ENCODE assay signal across 13 cellular contexts in genomic region chrX:28659269-28659668, GRCh38.
DNase-seq lines count a peak whose midpoint lies in the region; ATAC-seq, FAIRE-seq and TF ChIP-seq lines count a peak whose summit lies in the region.
"Had no signal": no experiment of that assay in that cellular context is flagged by ENCODE, and none has a peak within 500 bp of the region (broad histone marks: within the 10 kb centered on the region; RNA-seq: fewer than 3 reads in every experiment).

No MANE protein-coding gene starts in this region.

- no peak for ATAC-seq in activated CD4-positive, alpha-beta T cell treated with anti-CD3 and anti-CD28 coated beads for 36 hours
- ATAC-seq in GM12878 (no peak), GM18868 (IDR thresholded peaks at IDR 0.05; ENCODE audit: unreplicated experiment) (no peak)

- H3K9me3 Mint-ChIP-seq in activated CD4-positive, alpha-beta T cell treated with anti-CD3 and anti-CD28 coated beads for 36 hours (ENCODE audit: low read depth), result no peaks in the 10 kb centered on the region
- peaks cover 5% of the 10 kb centered on the region for H3K9me3 Mint-ChIP-seq in neural crest cell

- no peak overlapping the region for H2AFZ ChIP-seq in GM12878 (ENCODE audit: control insufficient read depth, low read depth, low read length)

- intact Hi-C loops in activated CD4-positive, alpha-beta T cell treated with anti-CD3 and anti-CD28 coated beads for 36 hours (cut with DNase I, micrococcal nuclease), result no loop called here
- intact Hi-C loops in GM12878 (cut with micrococcal nuclease; ENCODE audit: unreplicated experiment), result no loop called here

- in situ Hi-C loops in GM12878 (cut with MboI), result no loop called here

- DNase-seq in activated CD4-positive, alpha-beta T cell treated with anti-CD3 and anti-CD28 coated beads for 36 hours, result peak; percentile 4
- no peak for DNase-seq in activated CD4-positive, alpha-beta T cell treated with anti-CD3 and anti-CD28 coated beads for 4 hours
- peak; percentile 1 for DNase-seq in Jurkat, Clone E6-1 (ENCODE audit: low read depth, low spot score)
- DNase-seq in GM12878 (ENCODE audit: low read depth, low spot score) (no peak), neural crest cell (ENCODE audit: low read depth, low spot score) (no peak), Peyer's patch (no peak), NCI-H2107 (lab: John Stamatoyannopoulos, UW) (no peak)
- DNase-seq: amygdala; ovary; stimulated activated CD4-positive, alpha-beta T cell treated with anti-CD3 and anti-CD28 coated beads, Interleukin-4, amount 100 ng/mL, for 4 hours had no signal

- TF ChIP-seq EP300 in GM12878 (IDR thresholded peaks at IDR 0.05; ENCODE audit: borderline replicate concordance in 1 of 2, control insufficient read depth in 1 of 2, low read depth in 2 of 2, low read length in 2 of 2), result no peak

- no peak overlapping the region for H3K4me3 Mint-ChIP-seq in activated CD4-positive, alpha-beta T cell treated with anti-CD3 and anti-CD28 coated beads for 36 hours
- no peak overlapping the region for H3K4me3 Mint-ChIP-seq in neural crest cell

- no peak overlapping the region for H3K4me2 ChIP-seq in GM12878 (ENCODE audit: control insufficient read depth, insufficient read depth)

- no peaks in the 10 kb centered on the region for H4K20me1 ChIP-seq in GM12878 (ENCODE audit: control insufficient read depth, insufficient read depth)

- H3K36me3 ChIP-seq in GM12878 (ENCODE audit: control insufficient read depth in 2 of 2, insufficient read depth in 2 of 2, low read length in 1 of 2) (no peaks in the 10 kb centered on the region), Peyer's patch (no peaks in the 10 kb centered on the region)
- H3K36me3 ChIP-seq: ovary, thoracic aorta had no signal

- no peak overlapping the region for H3K9ac ChIP-seq in GM12878 (ENCODE audit: control insufficient read depth, insufficient read depth, low read length)

- FAIRE-seq in GM12878 (lab: Jason Lieb, UNC), result no peak

- TF ChIP-seq POLR2A in GM12878 (IDR thresholded peaks at IDR 0.05; ENCODE audit: low read depth, low read length) (no peak), Peyer's patch (IDR thresholded peaks at IDR 0.05) (no peak)

- no peaks in the 10 kb centered on the region for H3K4me1 Mint-ChIP-seq in activated CD4-positive, alpha-beta T cell treated with anti-CD3 and anti-CD28 coated beads for 36 hours
- H3K4me1 Mint-ChIP-seq in neural crest cell, result peaks cover under 1% of the 10 kb centered on the region

- no peaks in the 10 kb centered on the region for H3K79me2 ChIP-seq in GM12878 (ENCODE audit: control insufficient read depth, insufficient read depth, low read length)

- TF ChIP-seq CTCF in GM12878 (IDR thresholded peaks at IDR 0.05 in 2 of 3, conservative IDR thresholded peaks at IDR 0.05 in 1 of 3; ENCODE audit: control insufficient read depth in 2 of 3, extremely low read depth in 1 of 3, insufficient read depth in 1 of 3, low read depth in 3 of 3, low read length in 3 of 3), result peak; percentile 25 to 59 (median 37); a peak in 4 of 6 replicates
- TF ChIP-seq CTCF in neural crest cell (conservative IDR thresholded peaks at IDR 0.05), result peak; percentile 50
- TF ChIP-seq CTCF in Peyer's patch (IDR thresholded peaks at IDR 0.05), result no peak

- BruUV-seq in GM12878 (replicated peaks; lab: Mats Ljungman, UMichigan), result no TSS peak

- H3K4me3 ChIP-seq in Jurkat, Clone E6-1 (ENCODE audit: low read length), result no peak overlapping the region
- H3K4me3 ChIP-seq in GM12878, result no peak overlapping the region
- H3K4me3 ChIP-seq in Peyer's patch, result no peak overlapping the region
- H3K4me3 ChIP-seq: ovary, SK-N-MC, thoracic aorta had no signal

- no peaks in the 10 kb centered on the region for H3K36me3 Mint-ChIP-seq in activated CD4-positive, alpha-beta T cell treated with anti-CD3 and anti-CD28 coated beads for 36 hours (ENCODE audit: low read depth)
- peaks cover 11% of the 10 kb centered on the region for H3K36me3 Mint-ChIP-seq in neural crest cell (ENCODE audit: low read depth)

- H3K9me3 ChIP-seq in GM12878 (replicated peaks; ENCODE audit: control insufficient read depth, insufficient read depth, low read length) (no peaks in the 10 kb centered on the region), Peyer's patch (no peaks in the 10 kb centered on the region)
- H3K9me3 ChIP-seq: ovary, thoracic aorta had no signal

- RAD21 ChIA-PET in GM12878 (lab: Charles Lee; ENCODE audit: unreplicated experiment), result interaction anchor here (0.6 kb wide), 1 partner anchor 18 kb away, joined by 3 read pairs; no protein-coding TSS in a partner anchor

- H3K27me3 Mint-ChIP-seq in activated CD4-positive, alpha-beta T cell treated with anti-CD3 and anti-CD28 coated beads for 36 hours, result no peaks in the 10 kb centered on the region
- no peaks in the 10 kb centered on the region for H3K27me3 Mint-ChIP-seq in neural crest cell (ENCODE audit: low read depth)

- no peak overlapping the region for H3K27ac Mint-ChIP-seq in activated CD4-positive, alpha-beta T cell treated with anti-CD3 and anti-CD28 coated beads for 36 hours
- H3K27ac Mint-ChIP-seq in neural crest cell (ENCODE audit: unreplicated experiment), result no peak overlapping the region

- H3K27me3 ChIP-seq in GM12878 (replicated peaks in 1 of 2; ENCODE audit: control insufficient read depth in 2 of 2, insufficient read depth in 2 of 2, low read length in 1 of 2), result no peaks in the 10 kb centered on the region
- no peaks in the 10 kb centered on the region for H3K27me3 ChIP-seq in Peyer's patch
- H3K27me3 ChIP-seq: ovary had no signal

- 55% methylated on average over 23 of the region's 23 CpGs for WGBS in GM12878 (ENCODE audit: insufficient coverage, insufficient replicate concordance, low lambda C conversion rate, missing lambda C conversion rate)

- CTCF ChIA-PET in activated CD4-positive, alpha-beta T cell treated with anti-CD3 and anti-CD28 coated beads for 36 hours (lab: Charles Lee), result no interaction called here
- CTCF ChIA-PET in GM12878 (lab: Yijun Ruan, JAX), result interaction anchor here (0.7 to 1.7 kb wide), 5 partner anchors 9 to 1252 kb away, joined by 3 to 6 read pairs (median 3); no protein-coding TSS in a partner anchor

- SMC1A ChIA-PET in GM12878 (lab: Charles Lee; ENCODE audit: uncharacterized antibody, unreplicated experiment), result no interaction called here

- POLR2A ChIA-PET in activated CD4-positive, alpha-beta T cell treated with anti-CD3 and anti-CD28 coated beads for 36 hours (lab: Charles Lee), result no interaction called here
- POLR2A ChIA-PET in GM12878 (lab: Charles Lee), result no interaction called here

- TF ChIP-seq RAD21 in GM12878 (IDR thresholded peaks at IDR 0.05; ENCODE audit: insufficient read depth, low read depth, low read length), result no peak

- no peaks in the 10 kb centered on the region for H3K4me1 ChIP-seq in GM12878 (ENCODE audit: control insufficient read depth, insufficient read depth, low read length)
- H3K4me1 ChIP-seq in Peyer's patch, result no peaks in the 10 kb centered on the region

- H3K27ac ChIP-seq in GM12878 (ENCODE audit: control insufficient read depth, insufficient read depth), result no peak overlapping the region
- H3K27ac ChIP-seq in Peyer's patch, result no peak overlapping the region
- H3K27ac ChIP-seq: ovary, SK-N-MC, thoracic aorta had no signal

TF ChIP-seq in GM12878, 131 proteins besides CTCF, POLR2A, EP300 and RAD21:
- TF ChIP-seq USF2 (IDR thresholded peaks at IDR 0.05; ENCODE audit: borderline replicate concordance, low read depth, low read length) (no peak), ASH2L (IDR thresholded peaks at IDR 0.05; ENCODE audit: borderline replicate concordance, low read depth) (no peak), KDM1A (IDR thresholded peaks at IDR 0.05; ENCODE audit: borderline replicate concordance) (no peak)
TF ChIP-seq in GM12878: peak in this region for 0.

Comparison
In these comparisons a context has a peak if more than half of its experiments do, and no peak if none do; other contexts are left out.
1. DNase-seq: peak in activated CD4-positive, alpha-beta T cell treated with anti-CD3 and anti-CD28 coated beads for 36 hours (single experiment) and Jurkat, Clone E6-1 (single experiment); none in activated CD4-positive, alpha-beta T cell treated with anti-CD3 and anti-CD28 coated beads for 4 hours (0 of 2), GM12878 (single experiment), neural crest cell (single experiment), Peyer's patch (0 of 3) and NCI-H2107 (single experiment).
2. CTCF ChIP-seq: peak in GM12878 (3 of 3) and neural crest cell (single experiment); none in Peyer's patch (0 of 6).